Comparison of ENCODE assay signal across 1 cellular context in genomic region chr3:14875411-14876175, GRCh38.
TF ChIP-seq lines count a peak whose summit lies in the region.

No MANE protein-coding gene starts in this region.

TF ChIP-seq in HEK293, 187 proteins besides CTCF, POLR2A, EP300 and RAD21 (continued from another document):
- TF ChIP-seq BCL11B (tag by site-specific recombination; IDR thresholded peaks at IDR 0.05; ENCODE audit: low read depth) (no peak), ZNF639 (tag by site-specific recombination; IDR thresholded peaks at IDR 0.05) (no peak)
TF ChIP-seq in HEK293: peak in this region for 1.
